In genomic region chr16:79417465-79418093, GRCh38 we compare ENCODE assay signal across 1 cellular context.
TF ChIP-seq lines count a peak whose summit lies in the region.

No MANE protein-coding gene starts in this region.

TF ChIP-seq in WTC11, 78 proteins besides CTCF, POLR2A, EP300 and RAD21 (continued from another document):
- TF ChIP-seq GRHL2 (CRISPR knock-in tag; IDR thresholded peaks at IDR 0.05; ENCODE audit: insufficient replicate concordance, severe bottlenecking), result no peak
- TF ChIP-seq, protein P1, sequence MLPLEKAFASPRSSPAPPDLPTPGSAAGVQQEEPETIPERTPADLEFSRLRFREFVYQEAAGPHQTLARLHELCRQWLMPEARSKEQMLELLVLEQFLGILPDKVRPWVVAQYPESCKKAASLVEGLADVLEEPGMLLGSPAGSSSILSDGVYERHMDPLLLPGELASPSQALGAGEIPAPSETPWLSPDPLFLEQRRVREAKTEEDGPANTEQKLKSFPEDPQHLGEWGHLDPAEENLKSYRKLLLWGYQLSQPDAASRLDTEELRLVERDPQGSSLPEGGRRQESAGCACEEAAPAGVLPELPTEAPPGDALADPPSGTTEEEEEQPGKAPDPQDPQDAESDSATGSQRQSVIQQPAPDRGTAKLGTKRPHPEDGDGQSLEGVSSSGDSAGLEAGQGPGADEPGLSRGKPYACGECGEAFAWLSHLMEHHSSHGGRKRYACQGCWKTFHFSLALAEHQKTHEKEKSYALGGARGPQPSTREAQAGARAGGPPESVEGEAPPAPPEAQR (CRISPR knock-in tag; IDR thresholded peaks at IDR 0.05), result no peak
- no peak for TF ChIP-seq OVOL2 (CRISPR knock-in tag; IDR thresholded peaks at IDR 0.05; ENCODE audit: borderline replicate concordance)
- no peak for TF ChIP-seq NR2C2 (CRISPR knock-in tag; IDR thresholded peaks at IDR 0.05)
- TF ChIP-seq CREB1 (CRISPR knock-in tag; IDR thresholded peaks at IDR 0.05), result no peak
